Comparison of ENCODE assay signal across 7 cellular contexts in genomic region chr19:44657211-44657921, GRCh38. TPM values are rescaled to one million over a fixed set of nuclear protein-coding genes. Genes with fewer than 3 reads are reported as not detected.
DNase-seq lines count a peak whose midpoint lies in the region; ATAC-seq, FAIRE-seq and TF ChIP-seq lines count a peak whose summit lies in the region.

No MANE protein-coding gene starts in this region.

- no peak for TF ChIP-seq POLR2A in GM12892 (IDR thresholded peaks at IDR 0.05; ENCODE audit: low read depth, low read length)
- TF ChIP-seq POLR2A in right lobe of liver (IDR thresholded peaks at IDR 0.05) = no peak

- H3K36me3 ChIP-seq in right lobe of liver = peaks cover 5 to 81% (median 48%) of the 10 kb centered on the region in 4 donors

- peak; percentile 77 for FAIRE-seq in GM12892 (lab: Jason Lieb, UNC)

- peak; percentile 80 to 89 (median 86) for TF ChIP-seq CTCF in right lobe of liver (IDR thresholded peaks at IDR 0.05)

- H3K27ac ChIP-seq in right lobe of liver = peak overlapping the region in 1 of 3 donors; percentile 3

- H3K4me3 ChIP-seq in right lobe of liver = no peak overlapping the region

- no peaks in the 10 kb centered on the region for H3K9me3 ChIP-seq in right lobe of liver

- ATAC-seq in right lobe of liver = peak; percentile 42 to 63 (median 58)
- ATAC-seq in GM18907 (IDR thresholded peaks at IDR 0.05; ENCODE audit: unreplicated experiment) = no peak

- intact Hi-C loops in right lobe of liver (cut with DNase I) = loop anchor here (5.0 to 10.0 kb wide), 2 partner anchors 73 to 75 kb away; no protein-coding TSS in a partner anchor

- 23% methylated on average over 15 of the region's 25 CpGs for WGBS in right lobe of liver (ENCODE audit: insufficient coverage, low coverage, low lambda C conversion rate, missing lambda C conversion rate)

- DNase-seq in GM12892 (ENCODE audit: insufficient read length) (peak; percentile 74), NAMALWA (ENCODE audit: low spot score) (peak; percentile 84), cerebellum (ENCODE audit: low spot score) (peak; percentile 38), right lobe of liver (peak; percentile 61 to 71 (median 65))
- peak; percentile 72 for DNase-seq in activated CD4-positive, CD25-positive, alpha-beta regulatory T cell treated with anti-CD3 and anti-CD28 coated beads, Interleukin-2, amount 50 U/mL, for 72 hours
- DNase-seq in stimulated activated CD8-positive, alpha-beta memory T cell treated with anti-CD3 and anti-CD28 coated beads, Interleukin-15, amount 100 ng/mL, for 1 hour (ENCODE audit: low read depth) = peak; percentile 51

- H3K4me1 ChIP-seq in right lobe of liver = peaks cover 0 to 6% (median 0%) of the 10 kb centered on the region in 4 donors

- H3K27me3 ChIP-seq in right lobe of liver = no peaks in the 10 kb centered on the region

RNA-seq across cellular contexts. Expression of gene PVR, which starts 13.7 kb away (rescaled TPM):
- not detected for polyA plus RNA-seq in GM12892 (2012; ENCODE audit: missing spikeins)
- 15.9 TPM for total RNA-seq in cerebellum
- 10 to 100 TPM; 26.6 to 66.6 (median 55.5) TPM for total RNA-seq in right lobe of liver

RNA-seq across cellular contexts. Expression of gene CEACAM19, which starts 13.9 kb away (rescaled TPM):
- 0.28 TPM for polyA plus RNA-seq in GM12892 (2012; ENCODE audit: missing spikeins)
- total RNA-seq in cerebellum (1.8 TPM), right lobe of liver (1 to 10 TPM; 3.3 to 9.0 (median 4.5) TPM)

RNA-seq across cellular contexts. Expression of gene CEACAM16, which starts 41.6 kb away (rescaled TPM):
- not detected for polyA plus RNA-seq in GM12892 (2012; ENCODE audit: missing spikeins)
- total RNA-seq in cerebellum = not detected
- not detected for total RNA-seq in right lobe of liver

RNA-seq across cellular contexts. Expression of gene IGSF23, which starts 44.0 kb away (rescaled TPM):
- not detected for polyA plus RNA-seq in GM12892 (2012; ENCODE audit: missing spikeins)
- total RNA-seq in cerebellum (not detected), right lobe of liver (10 to 100 TPM in 3 of 6 experiments, 1 to 10 TPM in 3; 4.4 to 15.2 (median 9.0) TPM)
